Comparison of ENCODE assay signal across 8 cellular contexts in genomic region chr7:73520673-73521635, GRCh38. TPM values are rescaled to one million over a fixed set of nuclear protein-coding genes. Genes with fewer than 3 reads are reported as not detected.
DNase-seq lines count a peak whose midpoint lies in the region; ATAC-seq and TF ChIP-seq lines count a peak whose summit lies in the region.

No MANE protein-coding gene starts in this region.

- H3K27ac ChIP-seq in effector memory CD4-positive, alpha-beta T cell (ENCODE audit: insufficient read depth, low read length, poor library complexity, severe bottlenecking), result peak overlapping the region; percentile 80

- DNase-seq in BE2C (no peak), RPMI7951 (ENCODE audit: low read depth) (peak; percentile 35), myocyte (ENCODE audit: low read depth) (peak; percentile 27), NCI-H2196 (lab: John Stamatoyannopoulos, UW; ENCODE audit: unreplicated experiment) (no peak), DMS153 treated with DMSO at 0.1 percent for 48 hours (lab: John Stamatoyannopoulos, UW; ENCODE audit: unreplicated experiment) (no peak)
- no peak for DNase-seq in effector memory CD4-positive, alpha-beta T cell

- H3K4me1 ChIP-seq in BE2C, result no peaks in the 10 kb centered on the region
- H3K4me1 ChIP-seq in effector memory CD4-positive, alpha-beta T cell (ENCODE audit: control insufficient read depth, insufficient read depth, low read length, poor library complexity, severe bottlenecking), result peaks cover 35% of the 10 kb centered on the region

- no peak for TF ChIP-seq CTCF in BE2C (IDR thresholded peaks at IDR 0.05; ENCODE audit: low read depth, low read length)

- H3K27me3 ChIP-seq in BE2C, result no peaks in the 10 kb centered on the region
- H3K27me3 ChIP-seq in effector memory CD4-positive, alpha-beta T cell (replicated peaks; ENCODE audit: control insufficient read depth, insufficient read depth, low read length, poor library complexity, severe bottlenecking), result no peaks in the 10 kb centered on the region

- peaks cover 45% of the 10 kb centered on the region for H3K36me3 ChIP-seq in BE2C
- H3K36me3 ChIP-seq in effector memory CD4-positive, alpha-beta T cell (ENCODE audit: control insufficient read depth, insufficient read depth, low read length), result peaks cover 8% of the 10 kb centered on the region

- peak overlapping the region; percentile 72 for H3K4me3 ChIP-seq in BE2C (ENCODE audit: low read depth, low read length)
- peak overlapping the region; percentile 88 for H3K4me3 ChIP-seq in effector memory CD4-positive, alpha-beta T cell (ENCODE audit: insufficient read depth, low read depth, low read length, poor library complexity, severe bottlenecking)

- peak; percentile 1 for ATAC-seq in GM19328 (IDR thresholded peaks at IDR 0.05; ENCODE audit: unreplicated experiment)
- no peak for ATAC-seq in HG03280 (IDR thresholded peaks at IDR 0.05; ENCODE audit: unreplicated experiment)

- H3K9me3 ChIP-seq in BE2C, result no peaks in the 10 kb centered on the region
- H3K9me3 ChIP-seq in effector memory CD4-positive, alpha-beta T cell (ENCODE audit: control insufficient read depth, low read length), result no peaks in the 10 kb centered on the region

RNA-seq across cellular contexts. Expression of gene BAZ1B, which starts 1.1 kb away (rescaled TPM):
- 67.3 TPM for polyA plus RNA-seq in BE2C (2012; ENCODE audit: insufficient read depth, insufficient read length, low read depth)
- 54.2 and 60.4 TPM in 2 replicates for total RNA-seq in RPMI7951 (2014; rRNA removed; shearing (Covaris generic))
- 70.0 and 76.7 TPM in 2 replicates for total RNA-seq in myocyte
- 32.9 TPM for polyA plus RNA-seq in myocyte (2012)

RNA-seq across cellular contexts. Expression of gene BCL7B, which starts 36.5 kb away (rescaled TPM):
- polyA plus RNA-seq in BE2C (2012; ENCODE audit: insufficient read depth, insufficient read length, low read depth), result 40.6 TPM
- 32.8 and 33.1 TPM in 2 replicates for total RNA-seq in RPMI7951 (2014; rRNA removed; shearing (Covaris generic))
- 69.4 and 83.5 TPM in 2 replicates for total RNA-seq in myocyte
- polyA plus RNA-seq in myocyte (2012), result 74.0 TPM

RNA-seq across cellular contexts. Expression of gene TBL2, which starts 57.4 kb away (rescaled TPM):
- polyA plus RNA-seq in BE2C (2012; ENCODE audit: insufficient read depth, insufficient read length, low read depth), result 53.4 TPM
- 78.9 and 88.3 TPM in 2 replicates for total RNA-seq in RPMI7951 (2014; rRNA removed; shearing (Covaris generic))
- 80.7 and 82.0 TPM in 2 replicates for total RNA-seq in myocyte
- 70.3 TPM for polyA plus RNA-seq in myocyte (2012)

Comparison
In these comparisons a context has a peak if more than half of its experiments do, and no peak if none do; other contexts are left out.
1. DNase-seq: peak in RPMI7951 (single experiment) and myocyte (single experiment); none in BE2C (single experiment), effector memory CD4-positive, alpha-beta T cell (0 of 3), NCI-H2196 (single experiment) and DMS153 treated with DMSO at 0.1 percent for 48 hours (single experiment).